18 cellular contexts compared by ENCODE assay signal in the genomic region with DNA sequence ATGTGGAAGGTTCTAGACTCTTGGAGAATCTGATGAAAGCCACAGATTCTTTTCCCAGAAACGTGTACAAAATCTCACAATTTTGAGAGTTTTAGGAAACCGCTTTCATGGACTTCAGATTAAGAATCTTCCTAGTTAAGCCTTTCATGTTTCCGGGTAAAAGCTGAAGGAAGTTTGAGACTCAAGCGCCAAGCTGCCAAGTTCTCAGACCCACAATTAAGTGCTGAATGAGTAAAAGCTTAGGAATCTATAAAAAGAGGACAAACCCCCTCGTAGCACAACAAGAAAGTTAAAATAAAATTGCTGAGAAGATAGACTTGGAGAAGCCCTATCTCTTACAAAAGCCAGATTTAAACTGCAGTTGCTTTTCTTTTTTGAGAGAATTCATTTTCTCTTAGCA.
"Had no signal": no experiment of that assay in that cellular context is flagged by ENCODE, and none has a peak within 500 bp of the region (broad histone marks: within the 10 kb centered on the region; RNA-seq: fewer than 3 reads in every experiment).

No MANE protein-coding gene starts in this region.

- H3K36me3 ChIP-seq: neutrophil, spleen, tibial artery, uterus had no signal

- DNase-seq: activated effector memory CD4-positive, alpha-beta T cell treated with anti-CD3 and anti-CD28 coated beads, Interleukin-2, amount 50 U/mL, for 16 hours; activated T-cell treated with anti-CD3 and anti-CD28 coated beads, Interleukin-2, amount 50 U/mL, for 24 hours; effector CD4-positive, alpha-beta T cell; glutamatergic neuron; mammary epithelial cell; naive thymus-derived CD4-positive, alpha-beta T cell; posterior cingulate gyrus; right cardiac atrium; spleen; stimulated activated CD4-positive, alpha-beta T cell treated with anti-CD3 and anti-CD28 coated beads, Interleukin-1b, Interleukin-23, amount 100 ng/mL, for 48 hours; tibial artery; uterus had no signal

- H3K27me3 ChIP-seq: neutrophil, tibial artery, uterus had no signal

- ATAC-seq: activated CD4-positive, CD25-positive, alpha-beta regulatory T cell treated with anti-CD3 and anti-CD28 coated beads, Interleukin-2, amount 50 U/mL, for 24 hours; activated naive CD4-positive, alpha-beta T cell treated with anti-CD3 and anti-CD28 coated beads, Interleukin-2, amount 50 U/mL, for 72 hours; left lobe of liver; naive thymus-derived CD4-positive, alpha-beta T cell; right cardiac atrium; stimulated activated memory B cell treated with anti-CD40 and anti-IgM and Interleukin-4, amounts not matched to agents 10 μg/mL and 1 μg/mL and 100 μg/mL, for 72 hours had no signal

- H3K9me3 ChIP-seq: neutrophil, tibial artery, uterus had no signal

- H3K4me3 ChIP-seq: coronary artery, spleen, tibial artery, uterus had no signal
